Comparison of ENCODE assay signal across 11 cellular contexts in genomic region chr20:14712302-14712739, GRCh38.
A peak's percentile ranks its signal among the peaks of the same experiment; 100 is the strongest.
DNase-seq lines count a peak whose midpoint lies in the region; ATAC-seq, FAIRE-seq and TF ChIP-seq lines count a peak whose summit lies in the region.
"Had no signal": no experiment of that assay in that cellular context is flagged by ENCODE, and none has a peak within 500 bp of the region (broad histone marks: within the 10 kb centered on the region; RNA-seq: fewer than 3 reads in every experiment).

No MANE protein-coding gene starts in this region.

- FAIRE-seq in urothelium cell line (lab: Jason Lieb, UNC), result no peak

- no peak overlapping the region for H3K27ac ChIP-seq in brain microvascular endothelial cell

- TF ChIP-seq CTCF in brain microvascular endothelial cell (IDR thresholded peaks at IDR 0.05; ENCODE audit: low read depth, low read length, missing control alignments), result no peak

- DNase-seq in NCI-H1105 treated with DMSO at 0.1 percent for 48 hours (lab: John Stamatoyannopoulos, UW) (peak; percentile 16), NCI-H1105 (lab: John Stamatoyannopoulos, UW) (no peak), brain microvascular endothelial cell (peak; percentile 22), kidney glomerular epithelial cell (lab: John Stamatoyannopoulos, UW) (peak; percentile 41), urothelium cell line (ENCODE audit: low spot score) (peak; percentile 49), UCSD-AML1 (lab: John Stamatoyannopoulos, UW; ENCODE audit: unreplicated experiment) (no peak)
- DNase-seq: NCI-H1417 treated with DMSO at 0.1 percent for 48 hours, posterior cingulate gyrus, SHP77 had no signal

- H3K36me3 ChIP-seq in brain microvascular endothelial cell (replicated peaks), result no peaks in the 10 kb centered on the region

- in situ Hi-C loops in brain microvascular endothelial cell (cut with HindIII; ENCODE audit: low pct_ligation_motif_present, low sequenced_read_pairs), result no loop called here

- H3K27me3 ChIP-seq in brain microvascular endothelial cell (replicated peaks), result no peaks in the 10 kb centered on the region

- ATAC-seq in GM21723 (IDR thresholded peaks at IDR 0.05; ENCODE audit: unreplicated experiment) (no peak), HG03342 (IDR thresholded peaks at IDR 0.05; ENCODE audit: unreplicated experiment) (no peak)

- no peak overlapping the region for H3K4me3 ChIP-seq in brain microvascular endothelial cell (ENCODE audit: low read depth, low read length)

Comparison
In these comparisons a context has a peak if more than half of its experiments do, and no peak if none do; other contexts are left out.
1. DNase-seq: peak in NCI-H1105 treated with DMSO at 0.1 percent for 48 hours (single experiment), brain microvascular endothelial cell (single experiment), kidney glomerular epithelial cell (single experiment) and urothelium cell line (single experiment); none in NCI-H1105 (single experiment) and UCSD-AML1 (single experiment).